In the genomic region with DNA sequence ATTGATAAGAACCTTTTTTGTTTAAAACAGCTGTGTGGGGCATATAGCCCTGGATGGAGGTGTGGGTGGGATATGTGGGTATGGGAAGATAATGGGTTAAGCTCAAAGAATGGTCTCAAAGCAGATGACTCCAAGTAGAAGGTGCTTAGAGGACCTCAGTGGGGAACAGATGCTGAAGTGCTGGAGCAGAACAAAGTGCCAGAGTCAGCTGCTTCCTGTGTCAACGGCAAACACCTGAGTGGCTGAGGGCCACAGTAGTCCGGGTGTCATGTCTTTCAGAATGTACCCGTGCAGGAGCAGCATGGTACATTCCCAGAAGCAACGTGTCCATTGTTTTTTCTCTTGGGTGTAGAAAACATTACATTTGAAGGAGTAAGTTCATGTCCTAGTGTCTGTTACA, we compare ENCODE assay signal across 14 cellular contexts.
"Had no signal": no experiment of that assay in that cellular context is flagged by ENCODE, and none has a peak within 500 bp of the region (broad histone marks: within the 10 kb centered on the region; RNA-seq: fewer than 3 reads in every experiment).

No MANE protein-coding gene starts in this region.

- H3K27ac ChIP-seq: left lung, right atrium auricular region, tibial artery, uterus, WERI-Rb-1 had no signal

- DNase-seq: activated CD4-positive, alpha-beta T cell treated with anti-CD3 and anti-CD28 coated beads, Interleukin-2, amount 50 U/mL, for 4 hours; activated gamma-delta T cell treated with Interleukin-2 at 50 U/mL for 16 hours; effector CD4-positive, alpha-beta T cell; head of caudate nucleus; left lung; stimulated activated CD4-positive, alpha-beta T cell treated with anti-CD3 and anti-CD28 coated beads, Interleukin-12 subunit alpha, Interleukin-12 subunit beta, amount 100 ng/mL, for 4 hours; stimulated activated CD4-positive, alpha-beta T cell treated with anti-CD3 and anti-CD28 coated beads, Interleukin-1b, Interleukin-23, amount 100 ng/mL, for 48 hours; stimulated activated naive CD8-positive, alpha-beta T cell treated with anti-CD3 and anti-CD28 coated beads, Interleukin-15, Interleukin-2, amounts not matched to agents 100 U/mL and 50 U/mL, for 24 hours; substantia nigra; tibial artery; uterus; WERI-Rb-1 had no signal

- H3K4me3 ChIP-seq: left lung, right atrium auricular region, tibial artery, uterus had no signal

- FAIRE-seq: frontal cortex had no signal

- H3K4me1 ChIP-seq: left lung, right atrium auricular region, tibial artery, uterus had no signal

- H3K27me3 ChIP-seq: left lung, right atrium auricular region, tibial artery, uterus had no signal

- H3K36me3 ChIP-seq: left lung, right atrium auricular region, tibial artery, uterus, WERI-Rb-1 had no signal
